Comparison of ENCODE assay signal across 9 cellular contexts in the genomic region with DNA sequence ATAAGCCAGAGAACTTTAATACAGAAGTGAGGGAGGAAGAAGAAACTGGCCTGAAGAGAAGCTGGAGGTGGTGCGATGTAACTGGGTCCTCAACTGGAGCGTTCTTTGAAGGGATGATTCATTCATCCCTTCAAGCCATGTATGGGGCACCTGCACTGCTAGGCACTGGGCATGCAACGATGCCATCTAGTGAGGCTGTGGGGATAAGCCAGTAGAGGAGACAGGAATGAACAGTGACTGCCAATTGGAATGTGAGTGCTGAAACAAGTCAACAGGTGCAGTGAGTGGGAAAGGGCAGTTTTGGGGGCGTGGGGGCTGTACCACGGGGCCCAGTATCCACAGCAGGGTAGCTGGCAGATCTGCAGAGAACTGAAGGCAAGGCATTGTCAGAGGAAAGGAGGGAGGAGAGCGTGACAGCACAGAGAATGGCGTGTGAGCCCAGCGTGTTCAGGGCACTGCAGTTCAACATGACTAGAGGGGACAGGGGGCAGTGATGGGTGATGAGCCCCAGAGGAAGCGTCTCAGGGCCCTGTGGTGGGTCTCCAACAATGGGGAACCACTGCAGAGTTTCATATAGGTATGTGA. TPM values are rescaled to one million over a fixed set of nuclear protein-coding genes. Genes with fewer than 3 reads are reported as not detected.
DNase-seq lines count a peak whose midpoint lies in the region; TF ChIP-seq lines count a peak whose summit lies in the region.
"Had no signal": no experiment of that assay in that cellular context is flagged by ENCODE, and none has a peak within 500 bp of the region (broad histone marks: within the 10 kb centered on the region; RNA-seq: fewer than 3 reads in every experiment).

No MANE protein-coding gene starts in this region.

- no peak overlapping the region for H3K27ac Mint-ChIP-seq in activated CD4-positive, alpha-beta memory T cell treated with anti-CD3 and anti-CD28 coated beads for 36 hours
- H3K27ac Mint-ChIP-seq in activated CD4-positive, alpha-beta memory T cell treated with anti-CD3 and anti-CD28 coated beads, Interleukin-2, amount 10 ng/mL, durations not matched to agents 7 days and 5 days = no peak overlapping the region

- peaks cover 31% of the 10 kb centered on the region for H4K20me1 ChIP-seq in smooth muscle cell (ENCODE audit: low read depth)

- peaks cover 5% of the 10 kb centered on the region for H3K36me3 Mint-ChIP-seq in activated CD4-positive, alpha-beta memory T cell treated with anti-CD3 and anti-CD28 coated beads for 36 hours
- peaks cover 5% of the 10 kb centered on the region for H3K36me3 Mint-ChIP-seq in activated CD4-positive, alpha-beta memory T cell treated with anti-CD3 and anti-CD28 coated beads, Interleukin-2, amount 10 ng/mL, durations not matched to agents 7 days and 5 days (ENCODE audit: low read depth)

- no peak overlapping the region for H2BK120ac ChIP-seq in neuronal stem cell (ENCODE audit: low read depth, low read length)

- WGBS in neuronal stem cell (ENCODE audit: extremely low coverage in 2 of 2, insufficient read length in 2 of 2, insufficient replicate concordance in 1 of 2), 2 donors = no CpG with 5 or more reads among the region's 9 CpGs
- WGBS in smooth muscle cell (ENCODE audit: low lambda C conversion rate) = 75% methylated on average over 9 of the region's 9 CpGs

- DNase-seq in activated CD4-positive, alpha-beta memory T cell treated with anti-CD3 and anti-CD28 coated beads for 36 hours = peak; percentile 58
- DNase-seq in activated CD4-positive, alpha-beta memory T cell treated with anti-CD3 and anti-CD28 coated beads, Interleukin-2, amount 10 ng/mL, durations not matched to agents 7 days and 5 days = no peak
- peak; percentile 32 for DNase-seq in NCI-H1694 treated with DMSO at 0.1 percent for 48 hours (lab: John Stamatoyannopoulos, UW)
- DNase-seq in astrocyte of the hippocampus (ENCODE audit: low read depth, low spot score) = peak; percentile 63
- no peak for DNase-seq in neuronal stem cell (ENCODE audit: low spot score)
- DNase-seq in smooth muscle cell (lab: John Stamatoyannopoulos, UW; ENCODE audit: unreplicated experiment) = no peak
- DNase-seq in dedifferentiated amniotic fluid mesenchymal stem cell (ENCODE audit: extremely low spot score) = no peak
- DNase-seq in medulla oblongata (ENCODE audit: extremely low spot score) = no peak

- H3K4ac ChIP-seq in neuronal stem cell (ENCODE audit: low read length) = no peak overlapping the region

- no peaks in the 10 kb centered on the region for H3K36me3 ChIP-seq in neuronal stem cell (replicated peaks in 1 of 2; ENCODE audit: control insufficient read depth in 2 of 2, insufficient read depth in 2 of 2, low read length in 2 of 2)
- no peaks in the 10 kb centered on the region for H3K36me3 ChIP-seq in smooth muscle cell (ENCODE audit: low read depth)
- H3K36me3 ChIP-seq: neutrophil had no signal

- peaks cover 45% of the 10 kb centered on the region for H3K79me2 ChIP-seq in smooth muscle cell (ENCODE audit: low read depth)

- no peak for TF ChIP-seq CTCF in smooth muscle cell (IDR thresholded peaks at IDR 0.05; ENCODE audit: borderline replicate concordance, insufficient read depth, poor library complexity, severe bottlenecking)

- CTCF ChIA-PET in activated CD4-positive, alpha-beta memory T cell treated with anti-CD3 and anti-CD28 coated beads for 36 hours (lab: Charles Lee) = interaction anchor here (2.7 kb wide), 1 partner anchor 16 kb away, joined by 15 read pairs; no protein-coding TSS in a partner anchor
- CTCF ChIA-PET in activated CD4-positive, alpha-beta memory T cell treated with anti-CD3 and anti-CD28 coated beads, Interleukin-2, amount 10 ng/mL, durations not matched to agents 7 days and 5 days (lab: Charles Lee) = interaction anchor here (0.8 to 1.7 kb wide), 3 partner anchors 16 to 343 kb away, joined by 3 to 4 read pairs (median 3); no protein-coding TSS in a partner anchor

- no peak overlapping the region for H3K18ac ChIP-seq in neuronal stem cell (ENCODE audit: low read length)

- POLR2A ChIA-PET in activated CD4-positive, alpha-beta memory T cell treated with anti-CD3 and anti-CD28 coated beads for 36 hours (lab: Charles Lee) = no interaction called here
- POLR2A ChIA-PET in activated CD4-positive, alpha-beta memory T cell treated with anti-CD3 and anti-CD28 coated beads, Interleukin-2, amount 10 ng/mL, durations not matched to agents 7 days and 5 days (lab: Charles Lee) = interaction anchor here (8.3 kb wide), 1 partner anchor 42 kb away, joined by 124 read pairs; a partner anchor contains a TSS

- H3K27ac ChIP-seq in neuronal stem cell (replicated peaks; ENCODE audit: low read length) = no peak overlapping the region
- H3K27ac ChIP-seq in smooth muscle cell (ENCODE audit: low read depth) = no peak overlapping the region
- H3K27ac ChIP-seq: neutrophil had no signal

- H3K27me3 ChIP-seq in neuronal stem cell (ENCODE audit: control insufficient read depth in 3 of 3, insufficient read depth in 3 of 3, low read depth in 1 of 3, low read length in 3 of 3) = no peaks in the 10 kb centered on the region
- no peaks in the 10 kb centered on the region for H3K27me3 ChIP-seq in smooth muscle cell (ENCODE audit: low read depth)

- H2AFZ ChIP-seq in neuronal stem cell (ENCODE audit: low read length) = no peak overlapping the region
- no peak overlapping the region for H2AFZ ChIP-seq in smooth muscle cell (ENCODE audit: low read depth)

- H3K23ac ChIP-seq in neuronal stem cell (ENCODE audit: low read depth, low read length, poor library complexity) = no peak overlapping the region

- no peak overlapping the region for H4K91ac ChIP-seq in neuronal stem cell (ENCODE audit: low read depth, low read length, poor library complexity)

- H2BK12ac ChIP-seq in neuronal stem cell (ENCODE audit: low read length) = no peak overlapping the region

- intact Hi-C loops in activated CD4-positive, alpha-beta memory T cell treated with anti-CD3 and anti-CD28 coated beads for 36 hours (cut with micrococcal nuclease) = loop anchor here (5.0 kb wide), 1 partner anchor 348 kb away; no protein-coding TSS in a partner anchor

- no peak overlapping the region for H3K14ac ChIP-seq in neuronal stem cell (ENCODE audit: low read length)

- no peak overlapping the region for H2AK5ac ChIP-seq in neuronal stem cell (ENCODE audit: low read depth, low read length)

- no peak overlapping the region for H2BK15ac ChIP-seq in neuronal stem cell (ENCODE audit: low read length)

- no peak overlapping the region for H4K8ac ChIP-seq in neuronal stem cell (ENCODE audit: low read depth, low read length)

- H3K4me2 ChIP-seq in neuronal stem cell (ENCODE audit: insufficient read depth, low read length, poor library complexity, severe bottlenecking) (no peak overlapping the region), smooth muscle cell (no peak overlapping the region)

- H3K79me1 ChIP-seq in neuronal stem cell (ENCODE audit: low read depth, low read length) = peaks cover 1% of the 10 kb centered on the region

- H3K9ac ChIP-seq in neuronal stem cell (ENCODE audit: low read depth, low read length, poor library complexity) (peak overlapping the region; percentile 64), smooth muscle cell (ENCODE audit: low read depth) (no peak overlapping the region)

- H3K4me1 Mint-ChIP-seq in activated CD4-positive, alpha-beta memory T cell treated with anti-CD3 and anti-CD28 coated beads for 36 hours (ENCODE audit: low read depth) = peaks cover 11% of the 10 kb centered on the region
- H3K4me1 Mint-ChIP-seq in activated CD4-positive, alpha-beta memory T cell treated with anti-CD3 and anti-CD28 coated beads, Interleukin-2, amount 10 ng/mL, durations not matched to agents 7 days and 5 days = peaks cover 14% of the 10 kb centered on the region

- H3K9me3 ChIP-seq in neuronal stem cell (replicated peaks in 1 of 2; ENCODE audit: control insufficient read depth in 2 of 2, insufficient read depth in 1 of 2, low read depth in 1 of 2, low read length in 2 of 2) (no peaks in the 10 kb centered on the region), smooth muscle cell (replicated peaks; ENCODE audit: low read depth) (no peaks in the 10 kb centered on the region)
- H3K9me3 ChIP-seq: neutrophil had no signal

- peaks cover 6% of the 10 kb centered on the region for H3F3A ChIP-seq in smooth muscle cell (ENCODE audit: low read depth)

- H3K27me3 Mint-ChIP-seq in activated CD4-positive, alpha-beta memory T cell treated with anti-CD3 and anti-CD28 coated beads for 36 hours = peaks cover 18% of the 10 kb centered on the region
- H3K27me3 Mint-ChIP-seq in activated CD4-positive, alpha-beta memory T cell treated with anti-CD3 and anti-CD28 coated beads, Interleukin-2, amount 10 ng/mL, durations not matched to agents 7 days and 5 days = peaks cover 9% of the 10 kb centered on the region

- H3K4me3 ChIP-seq in neuronal stem cell (ENCODE audit: low read length in 2 of 2) = no peak overlapping the region
- no peak overlapping the region for H3K4me3 ChIP-seq in smooth muscle cell

- no peak overlapping the region for H3K4me3 Mint-ChIP-seq in activated CD4-positive, alpha-beta memory T cell treated with anti-CD3 and anti-CD28 coated beads for 36 hours
- no peak overlapping the region for H3K4me3 Mint-ChIP-seq in activated CD4-positive, alpha-beta memory T cell treated with anti-CD3 and anti-CD28 coated beads, Interleukin-2, amount 10 ng/mL, durations not matched to agents 7 days and 5 days

- H3K4me1 ChIP-seq in neuronal stem cell (ENCODE audit: control insufficient read depth in 2 of 2, insufficient read depth in 1 of 2, low read depth in 1 of 2, low read length in 2 of 2) (no peaks in the 10 kb centered on the region), smooth muscle cell (ENCODE audit: low read depth) (peaks cover 5% of the 10 kb centered on the region)

- no peaks in the 10 kb centered on the region for H3K9me3 Mint-ChIP-seq in activated CD4-positive, alpha-beta memory T cell treated with anti-CD3 and anti-CD28 coated beads for 36 hours
- no peaks in the 10 kb centered on the region for H3K9me3 Mint-ChIP-seq in activated CD4-positive, alpha-beta memory T cell treated with anti-CD3 and anti-CD28 coated beads, Interleukin-2, amount 10 ng/mL, durations not matched to agents 7 days and 5 days

- H2BK5ac ChIP-seq in neuronal stem cell (ENCODE audit: low read length) = no peak overlapping the region

RNA-seq across cellular contexts. Expression of a gene that starts 3.8 kb away (rescaled TPM):
- total RNA-seq in activated CD4-positive, alpha-beta memory T cell treated with anti-CD3 and anti-CD28 coated beads for 36 hours = 10 to 100 TPM; 55.6 to 63.1 TPM
- total RNA-seq in activated CD4-positive, alpha-beta memory T cell treated with anti-CD3 and anti-CD28 coated beads, Interleukin-2, amount 10 ng/mL, durations not matched to agents 7 days and 5 days = 10 to 100 TPM; 55.7 to 60.8 TPM
- 46.3 TPM for polyA plus RNA-seq in neuronal stem cell (2013, experiment 1 of 2)
- 44.5 TPM for polyA plus RNA-seq in neuronal stem cell (2013, experiment 2 of 2)
- 37.4 and 44.1 TPM in 2 replicates for total RNA-seq in smooth muscle cell
- 14.3 and 15.0 TPM in 2 replicates for polyA plus RNA-seq in smooth muscle cell

RNA-seq across cellular contexts. Expression of a gene that starts 42.2 kb away (rescaled TPM):
- 1,000 to 10,000 TPM; 2,547 to 2,620 TPM for total RNA-seq in activated CD4-positive, alpha-beta memory T cell treated with anti-CD3 and anti-CD28 coated beads for 36 hours
- total RNA-seq in activated CD4-positive, alpha-beta memory T cell treated with anti-CD3 and anti-CD28 coated beads, Interleukin-2, amount 10 ng/mL, durations not matched to agents 7 days and 5 days = 1,000 to 10,000 TPM; 1,524 to 1,535 TPM
- 3,764 TPM for polyA plus RNA-seq in neuronal stem cell (2013, experiment 1 of 2)
- 3,897 TPM for polyA plus RNA-seq in neuronal stem cell (2013, experiment 2 of 2)
- total RNA-seq in smooth muscle cell = 321 and 375 TPM in 2 replicates
- polyA plus RNA-seq in smooth muscle cell = 1,155 and 1,251 TPM in 2 replicates

Comparison
In these comparisons a context has a peak if more than half of its experiments do, and no peak if none do; other contexts are left out.
1. DNase-seq: peak in activated CD4-positive, alpha-beta memory T cell treated with anti-CD3 and anti-CD28 coated beads for 36 hours (single experiment), NCI-H1694 treated with DMSO at 0.1 percent for 48 hours (single experiment) and astrocyte of the hippocampus (single experiment); none in activated CD4-positive, alpha-beta memory T cell treated with anti-CD3 and anti-CD28 coated beads, Interleukin-2, amount 10 ng/mL, durations not matched to agents 7 days and 5 days (single experiment), neuronal stem cell (single experiment), smooth muscle cell (single experiment), dedifferentiated amniotic fluid mesenchymal stem cell (single experiment) and medulla oblongata (single experiment).